19 cellular contexts compared by ENCODE assay signal in genomic region chr15:73822998-73823397, GRCh38. TPM values are rescaled to one million over a fixed set of nuclear protein-coding genes. Genes with fewer than 3 reads are reported as not detected.
DNase-seq lines count a peak whose midpoint lies in the region; ATAC-seq, FAIRE-seq and TF ChIP-seq lines count a peak whose summit lies in the region.
"Had no signal": no experiment of that assay in that cellular context is flagged by ENCODE, and none has a peak within 500 bp of the region (broad histone marks: within the 10 kb centered on the region; RNA-seq: fewer than 3 reads in every experiment).

No MANE protein-coding gene starts in this region.

- H3K56ac ChIP-seq in H1 (replicated peaks; ENCODE audit: insufficient read length, low read depth, low read length) = no peak overlapping the region

- in situ Hi-C loops in GM13976 (cut with MboI; ENCODE audit: low sequenced_read_pairs, unreplicated experiment) = no loop called here

- no peak overlapping the region for H2BK12ac ChIP-seq in H1 (ENCODE audit: low read depth, low read length)

- H2BK5ac ChIP-seq in H1 (ENCODE audit: low read depth, low read length) = no peak overlapping the region

- H3K4ac ChIP-seq in H1 (replicated peaks; ENCODE audit: insufficient read length, low read depth, low read length) = no peak overlapping the region

- no peak overlapping the region for H3K27ac Mint-ChIP-seq in neural crest cell (ENCODE audit: unreplicated experiment)
- H3K27ac Mint-ChIP-seq: T-cell had no signal

- no peak overlapping the region for H3K9ac ChIP-seq in H1 (replicated peaks in 1 of 4; ENCODE audit: extremely low read depth in 1 of 4, low read depth in 3 of 4, low read length in 3 of 4)

- H2BK15ac ChIP-seq in H1 (ENCODE audit: low read length) = no peak overlapping the region

- H3K36me3 ChIP-seq in H1 (ENCODE audit: control insufficient read depth in 2 of 4, insufficient read depth in 4 of 4, low read length in 3 of 4) (no peaks in the 10 kb centered on the region), BE2C (no peaks in the 10 kb centered on the region)
- H3K36me3 ChIP-seq: HAP-1, neutrophil, spleen, upper lobe of left lung had no signal

- POLR2A ChIA-PET in H1 (lab: Charles Lee; ENCODE audit: partially characterized antibody) = no interaction called here

- H3K79me2 ChIP-seq in H1 (ENCODE audit: control insufficient read depth in 1 of 2, insufficient read depth in 2 of 2, low read length in 2 of 2) = no peaks in the 10 kb centered on the region

- no peaks in the 10 kb centered on the region for H3K9me3 Mint-ChIP-seq in neural crest cell

- no peaks in the 10 kb centered on the region for H3K23me2 ChIP-seq in H1 (ENCODE audit: low read depth, low read length)

- H2AFZ ChIP-seq in H1 (ENCODE audit: low read length) = no peak overlapping the region

- WGBS in H1 (ENCODE audit: extremely low coverage in 1 of 2, insufficient coverage in 1 of 2, insufficient read length in 1 of 2, insufficient replicate concordance in 2 of 2, low coverage in 1 of 2, low lambda C conversion rate in 2 of 2, missing lambda C conversion rate in 1 of 2), 2 experiments = 44% methylated on average over 3 of the region's 3 CpGs; no CpG with 5 or more reads in 1 of the 2 experiments

- CTCF ChIA-PET in H1 (lab: Charles Lee; ENCODE audit: partially characterized antibody) = interaction anchor here (0.8 to 2.8 kb wide), 6 partner anchors 10 to 236 kb away, joined by 3 to 11 read pairs (median 4); partner anchors contain the start of gene TBC1D21

- no peak overlapping the region for H3K4me3 ChIP-seq in H1 (ENCODE audit: extremely low read depth in 1 of 4, insufficient read depth in 2 of 4, low read depth in 3 of 4, low read length in 4 of 4)
- H3K4me3 ChIP-seq in BE2C (ENCODE audit: low read depth, low read length) = no peak overlapping the region
- H3K4me3 ChIP-seq: HAP-1, spleen, upper lobe of left lung had no signal

- no peak overlapping the region for H3K18ac ChIP-seq in H1 (ENCODE audit: extremely low read depth, low read length)

- peak; percentile 78 for FAIRE-seq in H1 (lab: Jason Lieb, UNC)
- FAIRE-seq: GM12891 had no signal

- no peak overlapping the region for H3K14ac ChIP-seq in H1 (ENCODE audit: insufficient read length)

- H3K9me3 ChIP-seq in H1 (ENCODE audit: insufficient read depth in 2 of 2, low read depth in 1 of 2, low read length in 1 of 2) (no peaks in the 10 kb centered on the region), BE2C (no peaks in the 10 kb centered on the region)
- H3K9me3 ChIP-seq: neutrophil had no signal

- H3K27ac ChIP-seq in H1 (ENCODE audit: low read depth, low read length) = no peak overlapping the region
- H3K27ac ChIP-seq: neutrophil, spleen, upper lobe of left lung had no signal

- peaks cover 41% of the 10 kb centered on the region for H3K27me3 Mint-ChIP-seq in neural crest cell (ENCODE audit: low read depth)

- DNase-seq in HCEC 1CT (peak; percentile 18), RKO (ENCODE audit: low spot score) (peak; percentile 38), H1 (ENCODE audit: low read depth in 1 of 2, low spot score in 2 of 2) (no peak), neural crest cell (ENCODE audit: low read depth, low spot score) (peak; percentile 16), BE2C (no peak), GM13976 (ENCODE audit: low spot score) (no peak), hippocampal formation (lab: John Stamatoyannopoulos, UW) (no peak)
- DNase-seq: activated CD4-positive, alpha-beta T cell treated with anti-CD3 and anti-CD28 coated beads, Interleukin-2, amount 50 U/mL, for 1 hour; activated effector memory CD4-positive, alpha-beta T cell treated with anti-CD3 and anti-CD28 coated beads, Interleukin-2, amount 50 U/mL, for 16 hours; Calu3; NCI-H187; T-cell; upper lobe of left lung had no signal

- no peaks in the 10 kb centered on the region for H4K20me1 ChIP-seq in H1 (replicated peaks in 1 of 2; ENCODE audit: control insufficient read depth in 1 of 2, insufficient read depth in 2 of 2, low read length in 2 of 2)

- TF ChIP-seq POLR2A in H1 (IDR thresholded peaks at IDR 0.05; ENCODE audit: control extremely low read depth in 1 of 2, low read depth in 2 of 2, low read length in 2 of 2) = no peak

- no peaks in the 10 kb centered on the region for H3K79me1 ChIP-seq in H1 (ENCODE audit: low read depth, low read length)

- H4K91ac ChIP-seq in H1 (replicated peaks; ENCODE audit: insufficient read length, low read length) = no peak overlapping the region

- no peaks in the 10 kb centered on the region for H3K4me1 Mint-ChIP-seq in neural crest cell
- H3K4me1 Mint-ChIP-seq: T-cell had no signal

- H3K4me1 ChIP-seq in H1 (replicated peaks in 1 of 4; ENCODE audit: control insufficient read depth in 3 of 4, insufficient read depth in 4 of 4, low read length in 3 of 4) (no peaks in the 10 kb centered on the region; a peak in 1 of 7 replicates), BE2C (0 out of 2 replicates have a peak, but pooled peaks cover 4% of the 10 kb centered on the region)
- H3K4me1 ChIP-seq: HAP-1, spleen, upper lobe of left lung had no signal

- H3K36me3 Mint-ChIP-seq in neural crest cell (ENCODE audit: low read depth) = no peaks in the 10 kb centered on the region
- H3K36me3 Mint-ChIP-seq: T-cell had no signal

- no peak overlapping the region for H3K23ac ChIP-seq in H1 (ENCODE audit: insufficient read length)

- no peak overlapping the region for H3K4me3 Mint-ChIP-seq in neural crest cell
- H3K4me3 Mint-ChIP-seq: T-cell had no signal

- TF ChIP-seq EP300 in H1 (IDR thresholded peaks at IDR 0.05; ENCODE audit: borderline replicate concordance in 1 of 2, low read depth in 2 of 2, low read length in 2 of 2) = no peak

- no peak overlapping the region for H2BK20ac ChIP-seq in H1 (ENCODE audit: low read length)

- H3K4me2 ChIP-seq in H1 (ENCODE audit: insufficient read depth in 1 of 2, low read depth in 2 of 2, low read length in 2 of 2) = no peak overlapping the region

- TF ChIP-seq RAD21 in H1 (IDR thresholded peaks at IDR 0.05 in 1 of 2, conservative IDR thresholded peaks at IDR 0.05 in 1 of 2; ENCODE audit: low read depth in 2 of 2, low read length in 2 of 2) = no peak

- no peak overlapping the region for H2BK120ac ChIP-seq in H1 (replicated peaks; ENCODE audit: low read depth, low read length)

- H4K8ac ChIP-seq in H1 (ENCODE audit: extremely low read depth, insufficient read depth, low read length) = no peak overlapping the region

- ATAC-seq in HG03135 (IDR thresholded peaks at IDR 0.05; ENCODE audit: unreplicated experiment) = no peak
- ATAC-seq: T-cell had no signal

- no peak overlapping the region for H4K5ac ChIP-seq in H1 (ENCODE audit: insufficient read length, low read depth, low read length)

- H3K27me3 ChIP-seq in H1 (replicated peaks in 1 of 4; ENCODE audit: control insufficient read depth in 3 of 4, extremely low read depth in 1 of 4, insufficient read depth in 3 of 4, low read length in 3 of 4) (no peaks in the 10 kb centered on the region; a peak in 1 of 7 replicates), BE2C (no peaks in the 10 kb centered on the region; the same call in 1 of the 2 replicates)
- H3K27me3 ChIP-seq: upper lobe of left lung had no signal

- no peak overlapping the region for H2AK5ac ChIP-seq in H1 (ENCODE audit: low read depth, low read length)

- TF ChIP-seq CTCF in H1 (IDR thresholded peaks at IDR 0.05; ENCODE audit: control extremely low read depth in 1 of 3, insufficient read depth in 1 of 3, low read depth in 1 of 3, low read length in 3 of 3) (no peak), neural crest cell (conservative IDR thresholded peaks at IDR 0.05) (no peak), BE2C (IDR thresholded peaks at IDR 0.05; ENCODE audit: low read depth, low read length) (no peak), GM13976 (IDR thresholded peaks at IDR 0.05; ENCODE audit: borderline replicate concordance, control extremely low read depth, extremely low read depth, insufficient read depth, missing control alignments) (no peak)

TF ChIP-seq in H1, 55 proteins besides CTCF, POLR2A, EP300 and RAD21:
- TF ChIP-seq SAP30 (IDR thresholded peaks at IDR 0.05; ENCODE audit: insufficient read depth, insufficient replicate concordance, low read length) = peak; percentile 38
- TF ChIP-seq TAF1 (IDR thresholded peaks at IDR 0.05; ENCODE audit: low read depth, low read length) = no peak
- peak; percentile 87; a peak in 2 of 4 replicates for TF ChIP-seq SIN3A (conservative IDR thresholded peaks at IDR 0.05 in 1 of 2, IDR thresholded peaks at IDR 0.05 in 1 of 2; ENCODE audit: low read depth in 1 of 2, low read length in 2 of 2)
- peak; percentile 27 for TF ChIP-seq TAF7 (optimal IDR thresholded peaks at IDR 0.05; ENCODE audit: borderline replicate concordance, low read depth, low read length)

RNA-seq across cellular contexts. Expression of gene TBC1D21, which starts 50.4 kb away (rescaled TPM):
- total RNA-seq in H1 (2021; fragmentation: NEBNext Ultra II Directional; extraction: Animal tissue kit (Norgen Biotek cat#: 25700)) = not detected in 2 replicates
- polyA plus RNA-seq in H1 (2011; rRNA removed) = not detected in 2 replicates
- not detected for polyA plus RNA-seq in H1 (2011; cell fraction: cytosol; rRNA removed)
- not detected for polyA plus RNA-seq in H1 (2011; cell fraction: nucleus; rRNA removed)
- not detected in 4 replicates for polyA plus RNA-seq in H1 (2012, experiment 1 of 2)
- polyA plus RNA-seq in H1 (2012, experiment 2 of 2) = not detected
- not detected for polyA plus RNA-seq in H1 (2013, experiment 1 of 2)
- polyA plus RNA-seq in H1 (2013, experiment 2 of 2) = not detected
- polyA minus RNA-seq in H1 (2011; rRNA and poly(A)+ RNA removed) = not detected in 2 replicates
- not detected for polyA minus RNA-seq in H1 (2011; cell fraction: cytosol; rRNA and poly(A)+ RNA removed)
- not detected for polyA minus RNA-seq in H1 (2011; cell fraction: nucleus; rRNA and poly(A)+ RNA removed)
- not detected in 2 replicates for total RNA-seq in neural crest cell
- polyA plus RNA-seq in BE2C (2012; ENCODE audit: insufficient read depth, insufficient read length, low read depth) = not detected
- total RNA-seq: Calu3, chondrocyte, spleen, T-cell, upper lobe of left lung had no signal
- polyA plus RNA-seq: spleen had no signal

Comparison
In these comparisons a context has a peak if more than half of its experiments do, and no peak if none do; other contexts are left out.
1. DNase-seq: peak in HCEC 1CT (single experiment), RKO (single experiment) and neural crest cell (single experiment); none in H1 (0 of 2), BE2C (single experiment), GM13976 (single experiment) and hippocampal formation (0 of 2).